9 cellular contexts compared by ENCODE assay signal in genomic region chr5:112366987-112367386, GRCh38. TPM values are rescaled to one million over a fixed set of nuclear protein-coding genes. Genes with fewer than 3 reads are reported as not detected.
DNase-seq lines count a peak whose midpoint lies in the region; ATAC-seq and TF ChIP-seq lines count a peak whose summit lies in the region.
"Had no signal": no experiment of that assay in that cellular context is flagged by ENCODE, and none has a peak within 500 bp of the region (broad histone marks: within the 10 kb centered on the region; RNA-seq: fewer than 3 reads in every experiment).

No MANE protein-coding gene starts in this region.

- no peaks in the 10 kb centered on the region for H3K4me1 Mint-ChIP-seq in naive thymus-derived CD4-positive, alpha-beta T cell
- H3K4me1 Mint-ChIP-seq: activated naive CD4-positive, alpha-beta T cell treated with anti-CD3 and anti-CD28 coated beads, Interleukin-2, amount 50 U/mL, for 24 hours had no signal

- no peaks in the 10 kb centered on the region for H3K36me3 Mint-ChIP-seq in naive thymus-derived CD4-positive, alpha-beta T cell
- H3K36me3 Mint-ChIP-seq: activated naive CD4-positive, alpha-beta T cell treated with anti-CD3 and anti-CD28 coated beads, Interleukin-2, amount 50 U/mL, for 24 hours had no signal

- intact Hi-C loops in naive thymus-derived CD4-positive, alpha-beta T cell (cut with micrococcal nuclease), result no loop called here

- no peak overlapping the region for H3K4me3 ChIP-seq in astrocyte of the cerebellum (ENCODE audit: low read depth, low read length)
- no peak overlapping the region for H3K4me3 ChIP-seq in naive thymus-derived CD4-positive, alpha-beta T cell (ENCODE audit: low read length)

- POLR2A ChIA-PET in naive thymus-derived CD4-positive, alpha-beta T cell (lab: Charles Lee), result no interaction called here

- in situ Hi-C loops in astrocyte of the cerebellum (cut with HindIII; ENCODE audit: low sequenced_read_pairs) (no loop called here), GM13976 (cut with MboI; ENCODE audit: low sequenced_read_pairs, unreplicated experiment) (no loop called here)

- CTCF ChIA-PET in naive thymus-derived CD4-positive, alpha-beta T cell (lab: Charles Lee), result no interaction called here

- no peak overlapping the region for H3K27ac ChIP-seq in naive thymus-derived CD4-positive, alpha-beta T cell (ENCODE audit: low read depth, low read length)

- H3K27me3 Mint-ChIP-seq in naive thymus-derived CD4-positive, alpha-beta T cell, result peaks cover 0 to 6% (median 0%) of the 10 kb centered on the region in 5 donors

- no peaks in the 10 kb centered on the region for H3K9me3 ChIP-seq in naive thymus-derived CD4-positive, alpha-beta T cell (ENCODE audit: control insufficient read depth in 2 of 3, low read length in 3 of 3)

- DNase-seq in astrocyte of the cerebellum (ENCODE audit: low read depth) (no peak), activated gamma-delta T cell treated with Interleukin-2 at 50 U/mL for 16 hours (no peak), GM13976 (ENCODE audit: low spot score) (no peak), cerebellar cortex (ENCODE audit: low spot score) (no peak)
- DNase-seq in naive thymus-derived CD4-positive, alpha-beta T cell, result no peak

- H3K27me3 ChIP-seq in naive thymus-derived CD4-positive, alpha-beta T cell (ENCODE audit: control insufficient read depth in 2 of 2, insufficient read depth in 2 of 2, low read length in 2 of 2), result no peaks in the 10 kb centered on the region

- TF ChIP-seq CTCF in GM12872 (IDR thresholded peaks at IDR 0.05; ENCODE audit: insufficient read depth, low read depth, low read length) (peak; percentile 67), astrocyte of the cerebellum (IDR thresholded peaks at IDR 0.05; ENCODE audit: low read depth, low read length, missing control alignments) (peak; percentile 49), GM13976 (IDR thresholded peaks at IDR 0.05; ENCODE audit: borderline replicate concordance, control extremely low read depth, extremely low read depth, insufficient read depth, missing control alignments) (no peak)

- ATAC-seq in HG03159 (IDR thresholded peaks at IDR 0.05; ENCODE audit: unreplicated experiment), result peak; percentile 74
- ATAC-seq in naive thymus-derived CD4-positive, alpha-beta T cell, result peak; percentile 22
- no peak for ATAC-seq in HG03565 (IDR thresholded peaks at IDR 0.05; ENCODE audit: unreplicated experiment)

- H3K4me3 Mint-ChIP-seq in naive thymus-derived CD4-positive, alpha-beta T cell, result no peak overlapping the region
- H3K4me3 Mint-ChIP-seq: activated naive CD4-positive, alpha-beta T cell treated with anti-CD3 and anti-CD28 coated beads, Interleukin-2, amount 50 U/mL, for 24 hours had no signal

- H3K9me3 Mint-ChIP-seq in naive thymus-derived CD4-positive, alpha-beta T cell, result peaks cover 0 to 2% (median 0%) of the 10 kb centered on the region in 11 donors
- H3K9me3 Mint-ChIP-seq: activated naive CD4-positive, alpha-beta T cell treated with anti-CD3 and anti-CD28 coated beads, Interleukin-2, amount 50 U/mL, for 24 hours had no signal

- H3K4me1 ChIP-seq in naive thymus-derived CD4-positive, alpha-beta T cell (ENCODE audit: control insufficient read depth in 2 of 2, insufficient read depth in 2 of 2, low read length in 2 of 2), result no peaks in the 10 kb centered on the region

- no peak overlapping the region for H3K27ac Mint-ChIP-seq in naive thymus-derived CD4-positive, alpha-beta T cell
- H3K27ac Mint-ChIP-seq: activated naive CD4-positive, alpha-beta T cell treated with anti-CD3 and anti-CD28 coated beads, Interleukin-2, amount 50 U/mL, for 24 hours had no signal

- no peaks in the 10 kb centered on the region for H3K36me3 ChIP-seq in naive thymus-derived CD4-positive, alpha-beta T cell (ENCODE audit: control insufficient read depth in 2 of 3, insufficient read depth in 3 of 3, low read length in 3 of 3)

RNA-seq across cellular contexts. Expression of gene EPB41L4A, which starts 52.1 kb away (rescaled TPM):
- total RNA-seq in naive thymus-derived CD4-positive, alpha-beta T cell, result 1 to 10 TPM in 3 of 5 experiments, under 1 TPM in 1, not detected in 1; 0.30 to 1.7 (median 1.4) TPM
- polyA plus RNA-seq in naive thymus-derived CD4-positive, alpha-beta T cell, result under 1 TPM; 0.17 to 0.59 TPM
